Comparison of ENCODE assay signal across 8 cellular contexts in the genomic region with DNA sequence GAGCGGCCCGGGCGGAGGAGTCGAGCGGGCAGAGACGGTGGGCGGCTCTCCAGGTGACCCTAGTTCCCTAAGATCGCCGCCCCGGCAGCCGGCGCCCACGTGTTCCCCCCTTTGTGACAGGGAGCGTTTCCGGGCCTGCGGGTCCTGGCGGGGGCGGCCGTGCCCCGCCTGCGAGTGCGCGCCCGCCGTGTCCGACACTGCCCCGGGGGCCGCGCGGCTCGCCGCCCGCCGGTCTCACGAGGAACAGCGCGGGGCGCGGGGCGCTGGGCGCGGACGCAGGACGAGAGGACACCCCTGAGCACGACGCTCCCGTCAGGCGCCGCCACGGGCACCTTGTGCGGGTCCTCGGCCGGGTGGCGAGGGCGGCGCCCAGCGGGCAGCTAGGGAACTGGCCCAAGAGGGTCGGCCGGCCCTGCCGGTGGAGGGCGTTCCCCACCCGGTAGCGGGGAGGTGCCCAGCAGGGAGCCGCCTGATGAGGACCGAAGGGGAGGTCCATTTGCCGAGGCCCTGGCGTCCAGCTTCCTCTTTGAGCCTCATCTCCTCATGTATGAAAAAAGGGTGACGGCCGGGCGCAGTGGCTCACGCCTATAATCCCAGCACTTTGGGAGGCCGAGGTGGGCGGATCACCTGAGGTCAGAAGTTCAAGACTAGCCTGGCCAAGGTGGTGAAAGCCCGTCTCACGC. TPM values are rescaled to one million over a fixed set of nuclear protein-coding genes. Genes with fewer than 3 reads are reported as not detected.
DNase-seq lines count a peak whose midpoint lies in the region; TF ChIP-seq lines count a peak whose summit lies in the region.

Gene VARS1, minus strand, starts transcription at position 137 of the 683 bp plus-strand sequence. CDS start 535 bp downstream, outside the sequence.

- H3K4me1 ChIP-seq in GM23248 (ENCODE audit: insufficient read depth): peaks cover 6% of the 10 kb centered on the region; the same call in 1 of the 2 replicates
- H3K4me1 ChIP-seq in Loucy (ENCODE audit: insufficient read depth, low read length, poor library complexity, severe bottlenecking): peaks cover 49% of the 10 kb centered on the region
- H3K4me1 ChIP-seq in neuron (ENCODE audit: insufficient read depth, low read length): peaks cover 13% of the 10 kb centered on the region
- H3K4me1 ChIP-seq in subcutaneous abdominal adipose tissue (ENCODE audit: control insufficient read depth in 5 of 5, insufficient read depth in 5 of 5, low read length in 5 of 5): peaks cover 0 to 26% (median 20%) of the 10 kb centered on the region in 5 donors

- TF ChIP-seq CTCF in Loucy (conservative IDR thresholded peaks at IDR 0.05; ENCODE audit: low read length) (peak; percentile 66), foreskin fibroblast (IDR thresholded peaks at IDR 0.05; ENCODE audit: low read depth, low read length) (peak; percentile 68)

- H3K9ac ChIP-seq in GM23248 (peak within 1 kb of the TSS; percentile 93), Loucy (ENCODE audit: low read depth, low read length, poor library complexity, severe bottlenecking) (peak within 1 kb of the TSS; percentile 96), subcutaneous abdominal adipose tissue (ENCODE audit: low read length in 5 of 5) (peak within 1 kb of the TSS; percentile 93 to 99 (median 96))

- no peaks in the 10 kb centered on the region for H3K9me2 ChIP-seq in GM23248 (ENCODE audit: insufficient read depth)
- no peaks in the 10 kb centered on the region for H3K9me2 ChIP-seq in Loucy (replicated peaks; ENCODE audit: low read depth, low read length)

- H3K9me3 ChIP-seq in GM23248 (ENCODE audit: low read depth) (no peaks in the 10 kb centered on the region), Loucy (ENCODE audit: insufficient read depth, low read depth, low read length) (no peaks in the 10 kb centered on the region), neuron (ENCODE audit: low read length) (no peaks in the 10 kb centered on the region), subcutaneous abdominal adipose tissue (ENCODE audit: control insufficient read depth in 5 of 5, low read length in 5 of 5) (no peaks in the 10 kb centered on the region)

- DNase-seq in DMS79 treated with DMSO at 0.1 percent for 48 hours (lab: John Stamatoyannopoulos, UW) (peak; percentile 82), GM23248 (peak; percentile 95), SIG-M5 (lab: John Stamatoyannopoulos, UW) (peak; percentile 45), activated gamma-delta T cell (lab: John Stamatoyannopoulos, UW) (peak; percentile 69), foreskin fibroblast (peak; percentile 91 to 96)

- H3F3A ChIP-seq in GM23248 (ENCODE audit: insufficient read depth) (peaks cover 23% of the 10 kb centered on the region), Loucy (ENCODE audit: low read depth) (peaks cover 9% of the 10 kb centered on the region; the same call in 1 of the 2 replicates)

- H3K79me2 ChIP-seq in GM23248 (ENCODE audit: insufficient read depth) (peaks cover 45% of the 10 kb centered on the region), Loucy (ENCODE audit: insufficient read depth, low read length) (peaks cover 52% of the 10 kb centered on the region)

- peak within 1 kb of the TSS; percentile 85 for H3K27ac ChIP-seq in GM23248
- H3K27ac ChIP-seq in subcutaneous abdominal adipose tissue (ENCODE audit: low read depth, low read length): peak within 1 kb of the TSS; percentile 87

- in situ Hi-C loops in GM23248 (cut with MboI): no loop called here

- H2AFZ ChIP-seq in GM23248 (peak within 1 kb of the TSS; percentile 92), Loucy (ENCODE audit: low read length) (peak within 1 kb of the TSS; percentile 83), neuron (ENCODE audit: low read depth, low read length) (peak within 1 kb of the TSS; percentile 60)

- H3K36me3 ChIP-seq in GM23248 (ENCODE audit: low read depth): peaks cover 2% of the 10 kb centered on the region; the same call in 1 of the 2 replicates
- H3K36me3 ChIP-seq in Loucy (ENCODE audit: insufficient read depth, low read length): peaks cover under 1% of the 10 kb centered on the region; the same call in 1 of the 2 replicates
- H3K36me3 ChIP-seq in neuron (ENCODE audit: insufficient read depth, low read length): peaks cover 34% of the 10 kb centered on the region
- peaks cover 3 to 22% (median 14%) of the 10 kb centered on the region in 5 donors for H3K36me3 ChIP-seq in subcutaneous abdominal adipose tissue (ENCODE audit: control insufficient read depth in 5 of 5, insufficient read depth in 5 of 5, low read length in 5 of 5)

- H3K4me2 ChIP-seq in GM23248 (ENCODE audit: unreplicated experiment) (peak within 1 kb of the TSS; percentile 89), Loucy (ENCODE audit: low read depth, low read length, poor library complexity, severe bottlenecking) (peak within 1 kb of the TSS; percentile 90)

- H3K4me3 ChIP-seq in GM23248 (peak within 1 kb of the TSS; percentile 94), Loucy (ENCODE audit: low read length, poor library complexity, severe bottlenecking) (peak within 1 kb of the TSS; percentile 100), foreskin fibroblast (ENCODE audit: low read depth in 1 of 2, low read length in 2 of 2) (peak within 1 kb of the TSS; percentile 93 to 98), neuron (ENCODE audit: low read length) (peak within 1 kb of the TSS; percentile 83), subcutaneous abdominal adipose tissue (ENCODE audit: low read depth in 1 of 5, low read length in 5 of 5) (peak within 1 kb of the TSS; percentile 83 to 91 (median 87))

- WGBS in GM23248 (ENCODE audit: low coverage in 1 of 2, low lambda C conversion rate in 2 of 2, missing lambda C conversion rate in 2 of 2), 2 experiments: 1 to 2% methylated on average over 46 to 56 of the region's 75 CpGs

- H4K20me1 ChIP-seq in GM23248 (ENCODE audit: insufficient read depth) (no peaks in the 10 kb centered on the region), Loucy (ENCODE audit: insufficient read depth, low read length, poor library complexity, severe bottlenecking) (peaks cover 19% of the 10 kb centered on the region)

- H3K27me3 ChIP-seq in GM23248 (replicated peaks; ENCODE audit: insufficient read depth): no peaks in the 10 kb centered on the region
- peaks cover 7% of the 10 kb centered on the region for H3K27me3 ChIP-seq in Loucy (ENCODE audit: insufficient read depth, low read length, poor library complexity, severe bottlenecking)
- no peaks in the 10 kb centered on the region for H3K27me3 ChIP-seq in neuron (ENCODE audit: insufficient read depth, low read length)
- no peaks in the 10 kb centered on the region for H3K27me3 ChIP-seq in subcutaneous abdominal adipose tissue (ENCODE audit: control insufficient read depth in 5 of 5, insufficient read depth in 4 of 5, low read length in 5 of 5)

RNA-seq across cellular contexts. Expression of gene VARS1, which starts in this region (rescaled TPM):
- 47.6 and 66.4 TPM in 2 replicates for total RNA-seq in GM23248 (2014; rRNA removed; shearing (Covaris generic))
- polyA plus RNA-seq in GM23248 (2016; fragmentation: Nextera tagmentation; extraction: Ambion mirVana): 39.1 and 39.8 TPM in 2 replicates

Comparison
In these comparisons a context has a peak if more than half of its experiments do, and no peak if none do; other contexts are left out.
1. Peak in every context shown above with its lines: DNase-seq, H3K4me3 ChIP-seq and H3K27ac ChIP-seq.
2. DNase-seq: peak in every context shown above with its lines; median percentile 95 in GM23248; 94 in foreskin fibroblast; 82 in DMS79 treated with DMSO at 0.1 percent for 48 hours; 69 in activated gamma-delta T cell; 45 in SIG-M5.